Comparison of ENCODE assay signal across 1 cellular context in genomic region chr1:205440476-205441317, GRCh38.
TF ChIP-seq lines count a peak whose summit lies in the region.

No MANE protein-coding gene starts in this region.

TF ChIP-seq in HepG2, 621 proteins besides CTCF, POLR2A, EP300 and RAD21 (continued from another document):
- TF ChIP-seq ZBED4 (CRISPR knock-in tag; IDR thresholded peaks at IDR 0.05; ENCODE audit: borderline replicate concordance): peak; percentile 94; the same call in 1 of the 2 replicates
- no peak for TF ChIP-seq ZNF780A (CRISPR knock-in tag; IDR thresholded peaks at IDR 0.05)
- TF ChIP-seq SOX5 (CRISPR knock-in tag; IDR thresholded peaks at IDR 0.05; ENCODE audit: borderline replicate concordance): peak; percentile 23; the same call in 1 of the 2 replicates
- peak; percentile 72; the same call in 1 of the 2 replicates for TF ChIP-seq AKAP8 (CRISPR knock-in tag; IDR thresholded peaks at IDR 0.05)
- TF ChIP-seq ARID5B (CRISPR knock-in tag; IDR thresholded peaks at IDR 0.05): 0 out of 2 replicates have a peak, but pooled peaks have one; percentile 19
- TF ChIP-seq SP5 (CRISPR knock-in tag; IDR thresholded peaks at IDR 0.05; ENCODE audit: borderline replicate concordance, low read depth): peak; percentile 52; the same call in 1 of the 2 replicates
- TF ChIP-seq ZNF251 (CRISPR knock-in tag; IDR thresholded peaks at IDR 0.05): no peak
- TF ChIP-seq ERF (CRISPR knock-in tag; IDR thresholded peaks at IDR 0.05): peak; percentile 27; the same call in 1 of the 2 replicates
- peak; percentile 88 for TF ChIP-seq RBM22 (optimal IDR thresholded peaks at IDR 0.05; ENCODE audit: low read length)
- 0 out of 2 replicates have a peak, but pooled peaks have one; percentile 12 for TF ChIP-seq ZNF263 (CRISPR knock-in tag; IDR thresholded peaks at IDR 0.05)
- TF ChIP-seq HNRNPH1 (optimal IDR thresholded peaks at IDR 0.05; ENCODE audit: low read depth, low read length): peak; percentile 60
- TF ChIP-seq TAF1 (CRISPR knock-in tag; IDR thresholded peaks at IDR 0.05): 0 out of 2 replicates have a peak, but pooled peaks have one; percentile 7
- TF ChIP-seq ZNF547 (CRISPR knock-in tag; IDR thresholded peaks at IDR 0.05): peak; percentile 37; the same call in 1 of the 2 replicates
- TF ChIP-seq ZFY (CRISPR knock-in tag; IDR thresholded peaks at IDR 0.05): 0 out of 2 replicates have a peak, but pooled peaks have one; percentile 19
- 0 out of 2 replicates have a peak, but pooled peaks have one; percentile 13 for TF ChIP-seq DRAP1 (CRISPR knock-in tag; IDR thresholded peaks at IDR 0.05)
- no peak for TF ChIP-seq MYPOP (CRISPR knock-in tag; IDR thresholded peaks at IDR 0.05)
- TF ChIP-seq MIER2 (CRISPR knock-in tag; IDR thresholded peaks at IDR 0.05): 0 out of 2 replicates have a peak, but pooled peaks have one; percentile 19
- TF ChIP-seq FOXA3 (CRISPR knock-in tag; IDR thresholded peaks at IDR 0.05): peak; percentile 17; the same call in 1 of the 2 replicates
- TF ChIP-seq POLR2AphosphoS2 (IDR thresholded peaks at IDR 0.05; ENCODE audit: low read depth, low read length): no peak
- TF ChIP-seq SOX13 (IDR thresholded peaks at IDR 0.05): no peak
- TF ChIP-seq SOX13 (CRISPR knock-in tag; conservative IDR thresholded peaks at IDR 0.05 in 1 of 2, IDR thresholded peaks at IDR 0.05 in 1 of 2): 0 out of 4 replicates have a peak, but pooled peaks of 1 of the 2 experiments have one; percentile 26
- TF ChIP-seq ZNF143 (CRISPR knock-in tag; IDR thresholded peaks at IDR 0.05): peak; percentile 78
- TF ChIP-seq ZFP36L1 (CRISPR knock-in tag; IDR thresholded peaks at IDR 0.05): no peak
- TF ChIP-seq TRIM24 (CRISPR knock-in tag; IDR thresholded peaks at IDR 0.05): no peak
- TF ChIP-seq ZBTB43 (CRISPR knock-in tag; conservative IDR thresholded peaks at IDR 0.05): 0 out of 2 replicates have a peak, but pooled peaks have one; percentile 30
- 0 out of 2 replicates have a peak, but pooled peaks have one; percentile 8 for TF ChIP-seq YEATS4 (CRISPR knock-in tag; IDR thresholded peaks at IDR 0.05; ENCODE audit: borderline replicate concordance)
- TF ChIP-seq SOX6 (IDR thresholded peaks at IDR 0.05): no peak
- TF ChIP-seq SOX6 (CRISPR knock-in tag; IDR thresholded peaks at IDR 0.05): peak; percentile 43; the same call in 1 of the 2 replicates
- TF ChIP-seq HOXA3 (CRISPR knock-in tag; IDR thresholded peaks at IDR 0.05): peak; percentile 38
- TF ChIP-seq RBFOX2 (IDR thresholded peaks at IDR 0.05; ENCODE audit: low read depth, low read length): peak; percentile 16; the same call in 1 of the 2 replicates
- peak; percentile 67; the same call in 1 of the 2 replicates for TF ChIP-seq POLR2G (IDR thresholded peaks at IDR 0.05; ENCODE audit: low read depth, low read length)
- TF ChIP-seq ELF3 (CRISPR knock-in tag; IDR thresholded peaks at IDR 0.05): 0 out of 2 replicates have a peak, but pooled peaks have one; percentile 59
- TF ChIP-seq SAP130 (CRISPR knock-in tag; IDR thresholded peaks at IDR 0.05; ENCODE audit: low read depth): peak; percentile 47
- peak; percentile 34; the same call in 1 of the 2 replicates for TF ChIP-seq NRL (CRISPR knock-in tag; IDR thresholded peaks at IDR 0.05; ENCODE audit: borderline replicate concordance)
- TF ChIP-seq FIP1L1 (IDR thresholded peaks at IDR 0.05; ENCODE audit: borderline replicate concordance, insufficient read depth, low read depth, low read length): 0 out of 2 replicates have a peak, but pooled peaks have one; percentile 63
- peak; percentile 47; the same call in 1 of the 2 replicates for TF ChIP-seq ZNF292 (CRISPR knock-in tag; IDR thresholded peaks at IDR 0.05; ENCODE audit: borderline replicate concordance, low read depth)
- TF ChIP-seq FOSL2 (CRISPR knock-in tag; IDR thresholded peaks at IDR 0.05): peak; percentile 18; the same call in 1 of the 2 replicates
- TF ChIP-seq ZNF687 (CRISPR knock-in tag; IDR thresholded peaks at IDR 0.05): peak; percentile 71
- TF ChIP-seq RFXAP (CRISPR knock-in tag; IDR thresholded peaks at IDR 0.05; ENCODE audit: borderline replicate concordance): 0 out of 2 replicates have a peak, but pooled peaks have one; percentile 39
- TF ChIP-seq SP4 (CRISPR knock-in tag; IDR thresholded peaks at IDR 0.05): no peak
- TF ChIP-seq ZNF605 (CRISPR knock-in tag; IDR thresholded peaks at IDR 0.05): no peak
- no peak for TF ChIP-seq ZNF10 (CRISPR knock-in tag; IDR thresholded peaks at IDR 0.05; ENCODE audit: borderline replicate concordance, low read depth)
- TF ChIP-seq AGO2 (optimal IDR thresholded peaks at IDR 0.05; ENCODE audit: low read depth, low read length): peak; percentile 61
- no peak for TF ChIP-seq ZNF350 (CRISPR knock-in tag; IDR thresholded peaks at IDR 0.05; ENCODE audit: borderline replicate concordance, low read depth)
TF ChIP-seq in HepG2: peak in this region for 33.
